8 cellular contexts compared by ENCODE assay signal in genomic region chr1:151047925-151048644, GRCh38. TPM values are rescaled to one million over a fixed set of nuclear protein-coding genes. Genes with fewer than 3 reads are reported as not detected.
DNase-seq lines count a peak whose midpoint lies in the region; ATAC-seq, FAIRE-seq and TF ChIP-seq lines count a peak whose summit lies in the region.

No MANE protein-coding gene starts in this region.

- no peak overlapping the region for H3K4me3 ChIP-seq in HCT116 (replicated peaks in 1 of 2; ENCODE audit: low read depth in 1 of 2, low read length in 2 of 2)
- peak overlapping the region; percentile 63 for H3K4me3 ChIP-seq in bronchial epithelial cell (ENCODE audit: low read depth, low read length)
- H3K4me3 ChIP-seq in iPS-18c (ENCODE audit: insufficient read depth, low read depth, low read length): peak overlapping the region; percentile 87
- peak overlapping the region; percentile 68 to 92 (median 78) for H3K4me3 ChIP-seq in gastrocnemius medialis

- FAIRE-seq in bronchial epithelial cell (lab: Jason Lieb, UNC): no peak

- TF ChIP-seq CTCF in HCT116 (IDR thresholded peaks at IDR 0.05 in 2 of 3, conservative IDR thresholded peaks at IDR 0.05 in 1 of 3; ENCODE audit: borderline replicate concordance in 1 of 3, insufficient read depth in 1 of 3, low read depth in 2 of 3, low read length in 2 of 3) (0 out of 6 replicates have a peak, but pooled peaks of 2 of the 3 experiments have one; percentile 13 to 16), bronchial epithelial cell (IDR thresholded peaks at IDR 0.05; ENCODE audit: insufficient read depth, low read length, severe bottlenecking) (peak; percentile 71), gastrocnemius medialis (IDR thresholded peaks at IDR 0.05 in 4 of 5, conservative IDR thresholded peaks at IDR 0.05 in 1 of 5) (peak in 3 of 5 experiments; percentile 56 to 66 (median 59))

- POLR2A ChIA-PET in HCT116 (lab: Charles Lee): no interaction called here

- TF ChIP-seq POLR2A in HCT116 (IDR thresholded peaks at IDR 0.05; ENCODE audit: borderline replicate concordance, extremely low read depth, insufficient read depth, insufficient read length) (no peak), gastrocnemius medialis (IDR thresholded peaks at IDR 0.05) (no peak)

- RAD21 ChIA-PET in HCT116 (lab: Charles Lee; ENCODE audit: low non-redundant PET in 1 of 2, low total read pairs in 2 of 2, uncharacterized antibody in 2 of 2, unreplicated experiment in 2 of 2): no interaction called here

- no peak for TF ChIP-seq RAD21 in HCT116 (IDR thresholded peaks at IDR 0.05; ENCODE audit: low read depth)

- H3K4me1 ChIP-seq in HCT116 (ENCODE audit: control insufficient read depth in 1 of 2, insufficient read depth in 2 of 2, low read length in 2 of 2) (no peaks in the 10 kb centered on the region), gastrocnemius medialis (peaks cover 6 to 17% of the 10 kb centered on the region in 2 donors)

- H3K4me2 ChIP-seq in HCT116 (ENCODE audit: low read length): no peak overlapping the region

- H2AFZ ChIP-seq in HCT116 (ENCODE audit: low read depth, low read length, poor library complexity, severe bottlenecking): no peak overlapping the region

- no peaks in the 10 kb centered on the region for H3K9me2 ChIP-seq in HCT116 (ENCODE audit: insufficient read depth)

- no TSS peak for BruUV-seq in HCT116 (replicated peaks; lab: Mats Ljungman, UMichigan)

- no peaks in the 10 kb centered on the region for H3K79me2 ChIP-seq in HCT116 (ENCODE audit: insufficient read depth, low read length)

- H3K27me3 ChIP-seq in HCT116 (ENCODE audit: insufficient read depth, low read length) (no peaks in the 10 kb centered on the region), bronchial epithelial cell (ENCODE audit: control insufficient read depth, insufficient read depth, low read length) (no peaks in the 10 kb centered on the region), gastrocnemius medialis (no peaks in the 10 kb centered on the region)

- peaks cover 7 to 10% of the 10 kb centered on the region in 2 experiments; a peak in 3 of 4 replicates for H3K36me3 ChIP-seq in HCT116 (ENCODE audit: control insufficient read depth in 1 of 2, insufficient read depth in 2 of 2, low read length in 2 of 2)
- peaks cover 9% of the 10 kb centered on the region for H3K36me3 ChIP-seq in bronchial epithelial cell (ENCODE audit: control insufficient read depth, insufficient read depth, low read length)
- peaks cover 0 to 17% of the 10 kb centered on the region in 2 donors for H3K36me3 ChIP-seq in gastrocnemius medialis

- DNase-seq in ELF-1 (ENCODE audit: low read depth, low spot score): peak; percentile 82
- DNase-seq in HCT116 (ENCODE audit: low read depth, low spot score): no peak
- DNase-seq in NCI-H146 treated with DMSO at 0.1 percent for 48 hours (lab: John Stamatoyannopoulos, UW; ENCODE audit: unreplicated experiment): peak; percentile 41
- peak; percentile 26 for DNase-seq in T-helper 22 cell (ENCODE audit: low read depth)
- peak; percentile 76 for DNase-seq in bronchial epithelial cell (ENCODE audit: low read depth)
- DNase-seq in gastrocnemius medialis: peak; percentile 58 to 74
- DNase-seq in amniotic stem cell (lab: John Stamatoyannopoulos, UW): no peak

- H3K27ac ChIP-seq in HCT116 (ENCODE audit: low read depth, low read length): no peak overlapping the region
- H3K27ac ChIP-seq in gastrocnemius medialis: peak overlapping the region; percentile 85 to 95 (median 92)

- H3K9me3 ChIP-seq in HCT116 (ENCODE audit: control insufficient read depth in 1 of 2, insufficient read depth in 1 of 2, low read depth in 1 of 2, low read length in 2 of 2) (no peaks in the 10 kb centered on the region), iPS-18c (ENCODE audit: control insufficient read depth, insufficient read depth, low read length) (no peaks in the 10 kb centered on the region), gastrocnemius medialis (no peaks in the 10 kb centered on the region)

- intact Hi-C loops in HCT116 (cut with micrococcal nuclease) (no loop called here), gastrocnemius medialis (cut with DNase I; ENCODE audit: low total_unique reads) (loop anchor here (1.0 kb wide), 1 partner anchor 24 kb away; no protein-coding TSS in a partner anchor)

- H4K20me1 ChIP-seq in HCT116 (ENCODE audit: insufficient read depth): no peaks in the 10 kb centered on the region

- in situ Hi-C loops in gastrocnemius medialis (cut with MboI; ENCODE audit: low sequenced_read_pairs in 4 of 4): no loop called here

- CTCF ChIA-PET in HCT116 (lab: Charles Lee): no interaction called here

- ATAC-seq in HCT116 (0 out of 2 replicates have a peak, but pooled peaks have one; percentile 8), gastrocnemius medialis (peak; percentile 83 to 87)

- H3K9ac ChIP-seq in HCT116 (ENCODE audit: low read length): no peak overlapping the region

TF ChIP-seq in HCT116, 20 proteins besides CTCF, POLR2A, EP300 and RAD21:
- TF ChIP-seq EZH2phosphoT487 (IDR thresholded peaks at IDR 0.05; ENCODE audit: borderline replicate concordance) (no peak), POLR2AphosphoS5 (IDR thresholded peaks at IDR 0.05; ENCODE audit: low read depth, low read length) (no peak), REST (IDR thresholded peaks at IDR 0.05; ENCODE audit: low read depth) (no peak), CEBPB (IDR thresholded peaks at IDR 0.05; ENCODE audit: low read depth) (no peak), FOSL1 (IDR thresholded peaks at IDR 0.05; ENCODE audit: low read depth) (no peak), ZNF274 (IDR thresholded peaks at IDR 0.05; ENCODE audit: low read depth, low read length) (no peak), SP1 (IDR thresholded peaks at IDR 0.05; ENCODE audit: low read depth) (no peak), EZH2 (IDR thresholded peaks at IDR 0.05) (no peak), ELF1 (IDR thresholded peaks at IDR 0.05; ENCODE audit: borderline replicate concordance, low read depth) (no peak)
- TF ChIP-seq, protein P1, sequence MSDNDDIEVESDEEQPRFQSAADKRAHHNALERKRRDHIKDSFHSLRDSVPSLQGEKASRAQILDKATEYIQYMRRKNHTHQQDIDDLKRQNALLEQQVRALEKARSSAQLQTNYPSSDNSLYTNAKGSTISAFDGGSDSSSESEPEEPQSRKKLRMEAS (IDR thresholded peaks at IDR 0.05): no peak
- TF ChIP-seq, protein P2, sequence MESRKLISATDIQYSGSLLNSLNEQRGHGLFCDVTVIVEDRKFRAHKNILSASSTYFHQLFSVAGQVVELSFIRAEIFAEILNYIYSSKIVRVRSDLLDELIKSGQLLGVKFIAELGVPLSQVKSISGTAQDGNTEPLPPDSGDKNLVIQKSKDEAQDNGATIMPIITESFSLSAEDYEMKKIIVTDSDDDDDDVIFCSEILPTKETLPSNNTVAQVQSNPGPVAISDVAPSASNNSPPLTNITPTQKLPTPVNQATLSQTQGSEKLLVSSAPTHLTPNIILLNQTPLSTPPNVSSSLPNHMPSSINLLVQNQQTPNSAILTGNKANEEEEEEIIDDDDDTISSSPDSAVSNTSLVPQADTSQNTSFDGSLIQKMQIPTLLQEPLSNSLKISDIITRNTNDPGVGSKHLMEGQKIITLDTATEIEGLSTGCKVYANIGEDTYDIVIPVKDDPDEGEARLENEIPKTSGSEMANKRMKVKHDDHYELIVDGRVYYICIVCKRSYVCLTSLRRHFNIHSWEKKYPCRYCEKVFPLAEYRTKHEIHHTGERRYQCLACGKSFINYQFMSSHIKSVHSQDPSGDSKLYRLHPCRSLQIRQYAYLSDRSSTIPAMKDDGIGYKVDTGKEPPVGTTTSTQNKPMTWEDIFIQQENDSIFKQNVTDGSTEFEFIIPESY (IDR thresholded peaks at IDR 0.05; ENCODE audit: extremely low read depth, insufficient replicate concordance, low read length): no peak

RNA-seq across cellular contexts. Expression of gene C1orf56, which starts 0.5 kb away (rescaled TPM):
- total RNA-seq in HCT116 (2021; ENCODE audit: unreplicated experiment) (not detected), bronchial epithelial cell (0.53 and 0.64 TPM in 2 replicates), gastrocnemius medialis (10 to 100 TPM in 3 of 4 donors, 1 to 10 TPM in 1; 6.2 to 16.2 (median 12.4) TPM)
- polyA plus RNA-seq in HCT116 (2012): 0.15 and 0.31 TPM in 2 replicates

RNA-seq across cellular contexts. Expression of gene CDC42SE1, which starts 11.3 kb away (rescaled TPM):
- total RNA-seq in HCT116 (2021; ENCODE audit: unreplicated experiment) (50.5 TPM), bronchial epithelial cell (81.6 and 125 TPM in 2 replicates), gastrocnemius medialis (10 to 100 TPM; 13.2 to 31.7 (median 22.8) TPM)
- polyA plus RNA-seq in HCT116 (2012): 25.2 and 30.7 TPM in 2 replicates

RNA-seq across cellular contexts. Expression of gene BNIPL, which starts 11.7 kb away (rescaled TPM):
- total RNA-seq in HCT116 (2021; ENCODE audit: unreplicated experiment) (0.86 TPM), bronchial epithelial cell (4.7 and 68.1 TPM in 2 replicates), gastrocnemius medialis (under 1 TPM in 2 of 4 donors, not detected in 2; 0.13 to 0.25 TPM)
- 0.82 and 0.85 TPM in 2 replicates for polyA plus RNA-seq in HCT116 (2012)

RNA-seq across cellular contexts. Expression of gene MLLT11, which starts 12.1 kb away (rescaled TPM):
- total RNA-seq in HCT116 (2021; ENCODE audit: unreplicated experiment) (0.17 TPM), bronchial epithelial cell (0.79 and 4.4 TPM in 2 replicates), gastrocnemius medialis (1 to 10 TPM; 1.5 to 9.2 (median 5.4) TPM)
- polyA plus RNA-seq in HCT116 (2012): 0.41 and 0.91 TPM in 2 replicates

RNA-seq across cellular contexts. Expression of gene GABPB2, which starts 22.5 kb away (rescaled TPM):
- total RNA-seq in HCT116 (2021; ENCODE audit: unreplicated experiment) (7.7 TPM), bronchial epithelial cell (10.8 and 19.3 TPM in 2 replicates), gastrocnemius medialis (10 to 100 TPM; 11.9 to 20.5 (median 17.9) TPM)
- 6.5 and 6.6 TPM in 2 replicates for polyA plus RNA-seq in HCT116 (2012)

Comparison
In these comparisons a context has a peak if more than half of its experiments do, and no peak if none do; other contexts are left out.
1. DNase-seq: peak in ELF-1 (single experiment), NCI-H146 treated with DMSO at 0.1 percent for 48 hours (single experiment), T-helper 22 cell (single experiment), bronchial epithelial cell (single experiment) and gastrocnemius medialis (2 of 2); none in HCT116 (single experiment) and amniotic stem cell (single experiment).
2. H3K4me3 ChIP-seq: peak in bronchial epithelial cell (single experiment), iPS-18c (single experiment) and gastrocnemius medialis (4 of 4); none in HCT116 (0 of 2).
3. CTCF ChIP-seq: peak in every context shown above with its lines; median percentile 71 in bronchial epithelial cell; 59 in gastrocnemius medialis; 14 in HCT116.